18 cellular contexts compared by ENCODE assay signal in the genomic region with DNA sequence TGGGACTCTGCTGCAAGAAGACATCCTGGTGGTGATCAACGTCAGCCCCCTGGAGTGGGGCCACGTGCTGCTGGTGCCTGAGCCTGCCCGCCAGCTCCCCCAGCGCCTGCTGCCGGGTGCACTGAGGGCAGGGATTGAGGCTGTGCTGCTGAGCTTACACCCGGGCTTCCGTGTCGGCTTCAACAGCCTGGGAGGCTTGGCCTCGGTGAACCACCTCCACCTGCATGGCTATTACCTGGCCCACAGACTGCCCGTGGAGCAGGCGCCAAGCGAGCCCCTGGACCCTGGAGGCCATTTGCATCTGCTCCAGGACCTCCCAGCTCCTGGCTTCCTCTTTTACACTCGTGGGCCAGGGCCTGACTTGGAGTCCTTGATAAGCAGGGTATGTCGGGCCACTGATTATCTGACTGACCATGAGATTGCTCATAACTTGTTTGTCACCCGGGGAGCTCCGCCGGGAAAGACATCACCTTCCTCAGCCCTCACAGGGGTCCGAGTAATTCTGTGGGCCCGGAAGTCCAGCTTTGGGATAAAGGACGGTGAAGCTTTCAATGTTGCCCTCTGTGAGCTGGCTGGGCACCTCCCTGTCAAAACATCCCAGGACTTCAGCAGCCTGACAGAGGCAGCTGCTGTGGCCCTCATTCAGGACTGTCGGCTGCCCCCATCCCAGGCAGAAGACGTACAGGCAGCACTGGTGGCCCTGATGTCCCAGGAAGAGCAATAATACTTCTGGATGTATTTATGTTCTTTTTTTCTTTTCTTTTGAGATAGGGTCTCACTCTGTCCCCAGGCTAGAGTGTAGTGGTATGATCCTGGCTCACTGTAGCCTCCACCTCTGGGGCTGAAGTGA. TPM values are rescaled to one million over a fixed set of nuclear protein-coding genes. Genes with fewer than 3 reads are reported as not detected.
DNase-seq lines count a peak whose midpoint lies in the region; ATAC-seq and TF ChIP-seq lines count a peak whose summit lies in the region.
"Had no signal": no experiment of that assay in that cellular context is flagged by ENCODE, and none has a peak within 500 bp of the region (broad histone marks: within the 10 kb centered on the region; RNA-seq: fewer than 3 reads in every experiment).

No MANE protein-coding gene starts in this region.

- H3K27me3 Mint-ChIP-seq in WTC11 (ENCODE audit: low read depth): no peaks in the 10 kb centered on the region
- H3K27me3 Mint-ChIP-seq: CD4-positive, alpha-beta memory T cell; naive thymus-derived CD4-positive, alpha-beta T cell had no signal

- no peaks in the 10 kb centered on the region for H3K4me1 Mint-ChIP-seq in WTC11

- no peaks in the 10 kb centered on the region for H3K9me2 ChIP-seq in GM23248 (ENCODE audit: insufficient read depth)

- H3F3A ChIP-seq in GM23248 (ENCODE audit: insufficient read depth): no peaks in the 10 kb centered on the region

- no peaks in the 10 kb centered on the region for H3K27me3 ChIP-seq in GM23248 (replicated peaks; ENCODE audit: insufficient read depth)
- H3K27me3 ChIP-seq: colonic mucosa, vagina had no signal

- no peaks in the 10 kb centered on the region for H3K4me1 ChIP-seq in GM23248 (ENCODE audit: insufficient read depth)
- H3K4me1 ChIP-seq: colonic mucosa, parathyroid adenoma, vagina had no signal

- no peaks in the 10 kb centered on the region for H3K79me2 ChIP-seq in GM23248 (ENCODE audit: insufficient read depth)
- H3K79me2 ChIP-seq: parathyroid adenoma had no signal

- no peaks in the 10 kb centered on the region for H3K9me3 Mint-ChIP-seq in WTC11
- H3K9me3 Mint-ChIP-seq: CD4-positive, alpha-beta memory T cell; naive thymus-derived CD4-positive, alpha-beta T cell had no signal

- no peak overlapping the region for H3K4me2 ChIP-seq in GM23248 (ENCODE audit: unreplicated experiment)

- CTCF ChIA-PET in WTC11 (lab: Charles Lee): no interaction called here

- DNase-seq in NCI-H226: peak; percentile 0
- DNase-seq in WTC11 (ENCODE audit: low spot score): no peak
- no peak for DNase-seq in left lobe of liver (ENCODE audit: low spot score)
- no peak for DNase-seq in GM23248
- DNase-seq in NCI-H1436 treated with DMSO at 0.1 percent for 48 hours (lab: John Stamatoyannopoulos, UW): no peak
- DNase-seq: activated CD4-positive, alpha-beta T cell treated with anti-CD3 and anti-CD28 coated beads, Interleukin-2, amount 50 U/mL, for 4 hours; activated naive CD4-positive, alpha-beta T cell treated with anti-CD3 and anti-CD28 coated beads, Interleukin-2, amount 50 U/mL, for 16 hours; activated T-cell treated with anti-CD3 and anti-CD28 coated beads, Interleukin-2, amount 50 U/mL, for 1 hour; CD4-positive, alpha-beta memory T cell; colonic mucosa; naive thymus-derived CD4-positive, alpha-beta T cell; NCI-H1417 treated with DMSO at 0.1 percent for 48 hours; NCI-H2227 treated with DMSO at 0.1 percent for 48 hours; stimulated activated CD4-positive, alpha-beta T cell treated with anti-CD3 and anti-CD28 coated beads, Interleukin-4, amount 100 ng/mL, for 24 hours had no signal

- 84 to 87% methylated on average over 22 of the region's 22 CpGs for WGBS in GM23248 (ENCODE audit: low coverage in 1 of 2, low lambda C conversion rate in 2 of 2, missing lambda C conversion rate in 2 of 2), 2 experiments

- no peak overlapping the region for H3K27ac ChIP-seq in GM23248
- H3K27ac ChIP-seq: colonic mucosa, parathyroid adenoma, skin epidermis, vagina had no signal

- no peak overlapping the region for H3K4me3 ChIP-seq in GM23248
- H3K4me3 ChIP-seq: colonic mucosa, skin epidermis, vagina had no signal

- in situ Hi-C loops in GM23248 (cut with MboI): no loop called here

- H3K27ac Mint-ChIP-seq in WTC11: no peak overlapping the region

- ATAC-seq in WTC11 (peak; percentile 28), left lobe of liver (peak; percentile 42), GM21423 (IDR thresholded peaks at IDR 0.05; ENCODE audit: unreplicated experiment) (no peak)
- ATAC-seq: naive thymus-derived CD4-positive, alpha-beta T cell had no signal

- no peak overlapping the region for H2AFZ ChIP-seq in GM23248
- H2AFZ ChIP-seq: parathyroid adenoma had no signal

- no peaks in the 10 kb centered on the region for H3K9me3 ChIP-seq in GM23248 (ENCODE audit: low read depth)
- H3K9me3 ChIP-seq: colonic mucosa, vagina had no signal

- H3K36me3 ChIP-seq in GM23248 (ENCODE audit: low read depth): no peaks in the 10 kb centered on the region
- H3K36me3 ChIP-seq: colonic mucosa had no signal

- TF ChIP-seq CTCF in WTC11 (IDR thresholded peaks at IDR 0.05): no peak

- no peaks in the 10 kb centered on the region for H4K20me1 ChIP-seq in GM23248 (ENCODE audit: insufficient read depth)

- H3K4me3 Mint-ChIP-seq in WTC11: no peak overlapping the region
- H3K4me3 Mint-ChIP-seq: CD4-positive, alpha-beta memory T cell; naive thymus-derived CD4-positive, alpha-beta T cell had no signal

- H3K36me3 Mint-ChIP-seq in WTC11: peaks cover 6% of the 10 kb centered on the region; the same call in 1 of the 2 replicates

- H3K9ac ChIP-seq in GM23248: no peak overlapping the region
- H3K9ac ChIP-seq: parathyroid adenoma had no signal

- POLR2A ChIA-PET in WTC11 (lab: Charles Lee): interaction anchor here (0.6 kb wide), 1 partner anchor 52 kb away, joined by 3 read pairs; no protein-coding TSS in a partner anchor

TF ChIP-seq in WTC11, 78 proteins besides CTCF, POLR2A, EP300 and RAD21:
- TF ChIP-seq ZNF232 (CRISPR knock-in tag; IDR thresholded peaks at IDR 0.05): no peak
- no peak for TF ChIP-seq ATF1 (CRISPR knock-in tag; IDR thresholded peaks at IDR 0.05)
- TF ChIP-seq ESRRA (CRISPR knock-in tag; IDR thresholded peaks at IDR 0.05; ENCODE audit: borderline replicate concordance): no peak
- TF ChIP-seq NFE2L1 (CRISPR knock-in tag; IDR thresholded peaks at IDR 0.05): no peak
- no peak for TF ChIP-seq ZNF671 (CRISPR knock-in tag; IDR thresholded peaks at IDR 0.05)
- TF ChIP-seq CREM (CRISPR knock-in tag; IDR thresholded peaks at IDR 0.05): no peak

RNA-seq across cellular contexts. Expression of a gene that starts 7.6 kb away (rescaled TPM):
- total RNA-seq in WTC11 (2021): 2.6 to 6.7 TPM (median 5.3 TPM) in 3 replicates
- 5.6 TPM for total RNA-seq in left lobe of liver
- 9.0 TPM in 2 replicates for total RNA-seq in GM23248 (2014; rRNA removed; shearing (Covaris generic))
- 1.3 TPM in 2 replicates for polyA plus RNA-seq in GM23248 (2016; fragmentation: Nextera tagmentation; extraction: Ambion mirVana)

RNA-seq across cellular contexts. Expression of a gene that starts 7.8 kb away (rescaled TPM):
- 0.18 to 0.76 TPM (median 0.48 TPM) in 3 replicates for total RNA-seq in WTC11 (2021)
- total RNA-seq in left lobe of liver: 0.15 TPM
- not detected in 2 replicates for total RNA-seq in GM23248 (2014; rRNA removed; shearing (Covaris generic))
- polyA plus RNA-seq in GM23248 (2016; fragmentation: Nextera tagmentation; extraction: Ambion mirVana): not detected in 2 replicates
- total RNA-seq: vagina had no signal
- polyA plus RNA-seq: CD4-positive, alpha-beta memory T cell; naive thymus-derived CD4-positive, alpha-beta T cell had no signal

RNA-seq across cellular contexts. Expression of a gene that starts 7.8 kb away (rescaled TPM):
- total RNA-seq in WTC11 (2021) (26.1 to 29.6 TPM (median 26.9 TPM) in 3 replicates), left lobe of liver (44.1 TPM)
- 30.7 and 45.8 TPM in 2 replicates for total RNA-seq in GM23248 (2014; rRNA removed; shearing (Covaris generic))
- 123 and 129 TPM in 2 replicates for polyA plus RNA-seq in GM23248 (2016; fragmentation: Nextera tagmentation; extraction: Ambion mirVana)

RNA-seq across cellular contexts. Expression of a gene that starts 23.9 kb away (rescaled TPM):
- total RNA-seq in WTC11 (2021) (77.8 to 88.5 TPM (median 88.1 TPM) in 3 replicates), left lobe of liver (26.7 TPM)
- total RNA-seq in GM23248 (2014; rRNA removed; shearing (Covaris generic)): 98.8 and 122 TPM in 2 replicates
- 99.5 and 107 TPM in 2 replicates for polyA plus RNA-seq in GM23248 (2016; fragmentation: Nextera tagmentation; extraction: Ambion mirVana)

RNA-seq across cellular contexts. Expression of a gene that starts 40.4 kb away (rescaled TPM):
- 50.1 to 53.3 TPM (median 50.2 TPM) in 3 replicates for total RNA-seq in WTC11 (2021)
- 23.7 TPM for total RNA-seq in left lobe of liver
- total RNA-seq in GM23248 (2014; rRNA removed; shearing (Covaris generic)): 3.2 and 3.6 TPM in 2 replicates
- 4.5 and 4.7 TPM in 2 replicates for polyA plus RNA-seq in GM23248 (2016; fragmentation: Nextera tagmentation; extraction: Ambion mirVana)
